In the genomic region with DNA sequence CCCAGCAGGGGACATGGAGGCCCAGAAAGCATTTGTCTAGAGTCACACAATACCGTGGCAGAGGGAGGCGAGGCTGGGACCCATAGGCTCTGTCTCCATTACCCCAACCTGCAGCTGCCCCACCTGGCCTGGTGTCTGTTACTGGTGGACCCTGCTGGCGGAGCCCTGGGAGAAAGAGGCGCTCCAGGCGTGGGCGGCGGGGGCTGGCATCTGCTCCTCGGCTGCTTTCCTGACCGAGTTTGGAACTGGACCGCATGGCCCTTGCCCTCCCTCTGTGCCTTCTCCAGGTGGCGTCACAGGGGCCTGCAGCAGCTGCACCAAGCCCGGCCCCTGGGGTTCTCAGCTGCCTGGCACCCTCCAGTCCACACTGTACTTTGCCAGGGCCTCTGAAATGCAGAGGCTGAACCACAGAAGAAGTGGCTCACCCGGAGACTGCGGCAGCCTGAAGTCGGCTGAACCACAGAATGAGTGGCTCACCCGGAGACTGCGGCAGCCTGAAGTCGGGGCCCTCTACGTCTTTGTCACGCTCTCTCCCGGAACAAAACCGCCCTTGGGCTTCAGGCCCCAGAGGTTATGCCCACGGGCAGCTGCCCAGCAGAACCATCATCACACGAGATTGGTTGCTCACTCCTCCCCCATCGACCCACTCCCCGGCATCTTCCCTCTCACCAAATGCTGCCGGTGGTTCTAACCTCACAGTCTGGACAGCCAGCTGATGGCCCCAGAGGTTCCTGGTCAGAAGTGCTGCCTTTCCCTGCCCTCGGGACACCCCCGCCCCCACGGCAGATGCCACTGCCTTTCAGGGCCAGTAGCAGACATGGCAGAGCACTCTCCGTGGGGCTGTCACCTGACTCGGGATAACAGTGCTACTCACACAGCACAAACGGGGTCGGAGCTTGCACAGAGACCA, we compare ENCODE assay signal across 19 cellular contexts. TPM values are rescaled to one million over a fixed set of nuclear protein-coding genes. Genes with fewer than 3 reads are reported as not detected.
DNase-seq lines count a peak whose midpoint lies in the region; ATAC-seq and TF ChIP-seq lines count a peak whose summit lies in the region.
"Had no signal": no experiment of that assay in that cellular context is flagged by ENCODE, and none has a peak within 500 bp of the region (broad histone marks: within the 10 kb centered on the region; RNA-seq: fewer than 3 reads in every experiment).

No MANE protein-coding gene starts in this region.

- TF ChIP-seq POLR2A in breast epithelium (IDR thresholded peaks at IDR 0.05): no peak

- H3K36me3 ChIP-seq in BLaER1: peaks cover 27% of the 10 kb centered on the region
- no peaks in the 10 kb centered on the region for H3K36me3 ChIP-seq in lower lobe of right lung
- H3K36me3 ChIP-seq in breast epithelium: no peaks in the 10 kb centered on the region
- H3K36me3 ChIP-seq: gastroesophageal sphincter, vagina had no signal

- TF ChIP-seq CTCF in lower lobe of right lung (IDR thresholded peaks at IDR 0.05) (no peak), breast epithelium (IDR thresholded peaks at IDR 0.05) (no peak)

- peak overlapping the region; percentile 96 for H3K4me2 ChIP-seq in BLaER1
- H3K4me2 ChIP-seq: GM23338 had no signal

- peak overlapping the region; percentile 6; the same call in 1 of the 2 replicates for H3K4me3 ChIP-seq in BLaER1
- no peak overlapping the region for H3K4me3 ChIP-seq in lower lobe of right lung
- H3K4me3 ChIP-seq in breast epithelium: no peak overlapping the region
- H3K4me3 ChIP-seq: gastroesophageal sphincter, GM23338, vagina had no signal

- intact Hi-C loops in lower lobe of right lung (cut with DNase I): no loop called here
- intact Hi-C loops in breast epithelium (cut with DNase I; ENCODE audit: low total_unique reads): loop anchor here (2.0 kb wide), 1 partner anchor 40 kb away; no protein-coding TSS in a partner anchor

- ATAC-seq in lower lobe of right lung (peak in 1 of 2 donors; percentile 4), GM19395 (IDR thresholded peaks at IDR 0.05; ENCODE audit: unreplicated experiment) (no peak)
- ATAC-seq: gastroesophageal sphincter, GM23338, Panc1 had no signal

- 0 out of 2 replicates have a peak, but pooled peaks cover 3% of the 10 kb centered on the region for H3K9me3 ChIP-seq in BLaER1
- H3K9me3 ChIP-seq in lower lobe of right lung: no peaks in the 10 kb centered on the region
- H3K9me3 ChIP-seq in breast epithelium: no peaks in the 10 kb centered on the region
- H3K9me3 ChIP-seq: gastroesophageal sphincter, vagina had no signal

- H3K27ac ChIP-seq in BLaER1 (peak overlapping the region; percentile 62), lower lobe of right lung (no peak overlapping the region), breast epithelium (no peak overlapping the region)
- H3K27ac ChIP-seq: gastroesophageal sphincter, vagina had no signal

- peak; percentile 64 for DNase-seq in CD1c-positive myeloid dendritic cell (ENCODE audit: extremely low spot score)
- peak; percentile 63 to 82 for DNase-seq in NCI-H524 (lab: John Stamatoyannopoulos, UW)
- peak; percentile 38 for DNase-seq in lower lobe of right lung
- DNase-seq in SIG-M5 treated with dmso at 0.1 percent for 504 hours (lab: John Stamatoyannopoulos, UW; ENCODE audit: unreplicated experiment): no peak
- no peak for DNase-seq in breast epithelium (ENCODE audit: low spot score in 2 of 2)
- DNase-seq: activated T-cell treated with anti-CD3 and anti-CD28 coated beads, Interleukin-2, amount 50 U/mL, for 24 hours; amniotic stem cell; CD4-positive, CD25-positive, alpha-beta regulatory T cell; EL; NCI-H1105; NCI-H446 had no signal

- peak overlapping the region; percentile 21; the same call in 1 of the 2 replicates for H3K9ac ChIP-seq in BLaER1

- peaks cover 88% of the 10 kb centered on the region for H4K20me1 ChIP-seq in BLaER1

- H3K27me3 ChIP-seq in BLaER1 (no peaks in the 10 kb centered on the region), lower lobe of right lung (ENCODE audit: low read depth) (peaks cover 4% of the 10 kb centered on the region), breast epithelium (peaks cover 0 to 49% of the 10 kb centered on the region in 2 donors)
- H3K27me3 ChIP-seq: vagina had no signal

- peaks cover 76% of the 10 kb centered on the region for H3K4me1 ChIP-seq in BLaER1
- H3K4me1 ChIP-seq in lower lobe of right lung: peaks cover 19% of the 10 kb centered on the region
- H3K4me1 ChIP-seq in breast epithelium: no peaks in the 10 kb centered on the region
- H3K4me1 ChIP-seq: vagina had no signal

RNA-seq across cellular contexts. Expression of a gene that starts 20.2 kb away (rescaled TPM):
- total RNA-seq in lower lobe of right lung: 14.3 TPM
- total RNA-seq in breast epithelium: 1 to 10 TPM in 1 of 3 donors, under 1 TPM in 2; 0.64 to 2.3 (median 0.88) TPM
- total RNA-seq: HT1080, lung microvascular endothelial cell had no signal

Comparison
In these comparisons a context has a peak if more than half of its experiments do, and no peak if none do; other contexts are left out.
1. DNase-seq: peak in CD1c-positive myeloid dendritic cell (single experiment), NCI-H524 (2 of 2) and lower lobe of right lung (single experiment); none in SIG-M5 treated with dmso at 0.1 percent for 504 hours (single experiment) and breast epithelium (0 of 2).